Comparison of ENCODE assay signal across 8 cellular contexts in genomic region chr4:17324431-17324830, GRCh38.
A peak's percentile ranks its signal among the peaks of the same experiment; 100 is the strongest.
DNase-seq lines count a peak whose midpoint lies in the region; ATAC-seq, FAIRE-seq and TF ChIP-seq lines count a peak whose summit lies in the region.

No MANE protein-coding gene starts in this region.

- peak in 6 of 7 experiments; percentile 30 to 60 (median 46) for DNase-seq in CD8-positive, alpha-beta T cell
- DNase-seq in SKM-1 treated with dmso at 0.1 percent for 144 hours (lab: John Stamatoyannopoulos, UW; ENCODE audit: unreplicated experiment) (peak; percentile 48), astrocyte (ENCODE audit: low read depth) (peak; percentile 41), iPS DF 6.9 (ENCODE audit: low read depth, low spot score) (peak; percentile 18)
- peak; percentile 41 to 58 for DNase-seq in stimulated activated CD4-positive, alpha-beta T cell treated with anti-CD3 and anti-CD28 coated beads, Interleukin-2, amount 100 ng/mL, for 48 hours

- CTCF ChIA-PET in CD8-positive, alpha-beta T cell (lab: Charles Lee), result interaction anchor here (0.6 to 1.9 kb wide), 12 partner anchors 9 to 1296 kb away, joined by 3 to 18 read pairs (median 3); no protein-coding TSS in a partner anchor
- CTCF ChIA-PET in HEK293 (lab: Yijun Ruan, JAX), result interaction anchor here (0.6 to 1.7 kb wide), 26 partner anchors 9 to 1036 kb away, joined by 3 to 6 read pairs (median 4); no protein-coding TSS in a partner anchor

- intact Hi-C loops in CD8-positive, alpha-beta T cell (cut with DNase I, micrococcal nuclease), result loop anchor here (2.0 to 10.0 kb wide), 7 partner anchors 407 to 1298 kb away; partner anchors contain the start of gene TAPT1 (in 1 of the 2)

- peak; percentile 66 for ATAC-seq in CD8-positive, alpha-beta T cell
- no peak for ATAC-seq in GM21381 (IDR thresholded peaks at IDR 0.05; ENCODE audit: unreplicated experiment)
- ATAC-seq in HG03571 (IDR thresholded peaks at IDR 0.05; ENCODE audit: unreplicated experiment), result no peak

- peaks cover 4% of the 10 kb centered on the region for H3K4me1 ChIP-seq in CD8-positive, alpha-beta T cell (ENCODE audit: insufficient read depth, low read length)
- H3K4me1 ChIP-seq in HEK293 (ENCODE audit: control insufficient read depth, insufficient read depth, low read length) (no peaks in the 10 kb centered on the region), astrocyte (ENCODE audit: insufficient read depth, low read length) (peaks cover 8% of the 10 kb centered on the region), iPS DF 6.9 (ENCODE audit: control insufficient read depth, insufficient read depth, low read length) (no peaks in the 10 kb centered on the region)

- no peak overlapping the region for H3K4me3 ChIP-seq in CD8-positive, alpha-beta T cell (ENCODE audit: low read depth, low read length)
- H3K4me3 ChIP-seq in HEK293 (ENCODE audit: low read depth, low read length) (no peak overlapping the region), astrocyte (ENCODE audit: insufficient read depth, low read depth, low read length) (no peak overlapping the region), iPS DF 6.9 (ENCODE audit: low read length) (no peak overlapping the region)

- H3K27me3 ChIP-seq in CD8-positive, alpha-beta T cell (ENCODE audit: insufficient read depth, low read length), result no peaks in the 10 kb centered on the region
- no peaks in the 10 kb centered on the region for H3K27me3 ChIP-seq in astrocyte (ENCODE audit: insufficient read depth, low read length)
- H3K27me3 ChIP-seq in iPS DF 6.9 (ENCODE audit: control insufficient read depth, insufficient read depth, low read length), result no peaks in the 10 kb centered on the region

- peak overlapping the region; percentile 24 for H3K4me2 ChIP-seq in astrocyte (ENCODE audit: low read length)

- H3K27me3 Mint-ChIP-seq in CD8-positive, alpha-beta T cell (ENCODE audit: low read depth), result no peaks in the 10 kb centered on the region
- no peaks in the 10 kb centered on the region for H3K27me3 Mint-ChIP-seq in astrocyte (ENCODE audit: low read depth, unreplicated experiment)

- WGBS in iPS DF 6.9 (ENCODE audit: insufficient coverage, insufficient read length), result no CpG with 5 or more reads among the region's 11 CpGs

- H3K4me1 Mint-ChIP-seq in CD8-positive, alpha-beta T cell (ENCODE audit: low read depth), result peaks cover 11% of the 10 kb centered on the region
- peaks cover 5% of the 10 kb centered on the region for H3K4me1 Mint-ChIP-seq in astrocyte (ENCODE audit: low read depth, unreplicated experiment)

- no peaks in the 10 kb centered on the region for H3K9me3 ChIP-seq in CD8-positive, alpha-beta T cell (ENCODE audit: low read length)
- H3K9me3 ChIP-seq in HEK293 (ENCODE audit: control insufficient read depth, insufficient read depth, low read depth, low read length) (no peaks in the 10 kb centered on the region), astrocyte (ENCODE audit: insufficient read depth, low read depth, low read length) (peaks cover 9% of the 10 kb centered on the region), iPS DF 6.9 (ENCODE audit: control insufficient read depth, insufficient read depth, low read length) (no peaks in the 10 kb centered on the region)

- FAIRE-seq in astrocyte (lab: Jason Lieb, UNC), result peak; percentile 73

- H3K36me3 Mint-ChIP-seq in CD8-positive, alpha-beta T cell, result no peaks in the 10 kb centered on the region
- H3K36me3 Mint-ChIP-seq in astrocyte (ENCODE audit: low read depth, unreplicated experiment), result peaks cover 5% of the 10 kb centered on the region

- TF ChIP-seq CTCF in CD8-positive, alpha-beta T cell (IDR thresholded peaks at IDR 0.05), result peak; percentile 61
- no peak for TF ChIP-seq CTCF in HEK293 (tag by site-specific recombination; IDR thresholded peaks at IDR 0.05)
- peak; percentile 64 for TF ChIP-seq CTCF in astrocyte (IDR thresholded peaks at IDR 0.05; ENCODE audit: insufficient read depth, low read depth, low read length)

- no peaks in the 10 kb centered on the region for H3K36me3 ChIP-seq in CD8-positive, alpha-beta T cell (ENCODE audit: insufficient read depth, low read length)
- H3K36me3 ChIP-seq in HEK293 (ENCODE audit: control insufficient read depth in 2 of 2, insufficient read depth in 1 of 2, low read length in 2 of 2) (no peaks in the 10 kb centered on the region), astrocyte (ENCODE audit: insufficient read depth, low read length) (no peaks in the 10 kb centered on the region), iPS DF 6.9 (ENCODE audit: control insufficient read depth, insufficient read depth, low read length) (no peaks in the 10 kb centered on the region)

- H3K27ac ChIP-seq in CD8-positive, alpha-beta T cell (ENCODE audit: low read depth, low read length), result no peak overlapping the region
- no peak overlapping the region for H3K27ac ChIP-seq in HEK293 (ENCODE audit: extremely low read depth, low read depth, low read length)
- no peak overlapping the region for H3K27ac ChIP-seq in astrocyte (ENCODE audit: low read depth, low read length)
- H3K27ac ChIP-seq in iPS DF 6.9 (ENCODE audit: low read length), result no peak overlapping the region

- POLR2A ChIA-PET in CD8-positive, alpha-beta T cell (lab: Charles Lee), result interaction anchor here (1.1 kb wide), 1 partner anchor 16 kb away, joined by 3 read pairs; no protein-coding TSS in a partner anchor
- POLR2A ChIA-PET in HEK293 (lab: Yijun Ruan, JAX), result interaction anchor here (0.7 kb wide), 1 partner anchor 531 kb away, joined by 3 read pairs; no protein-coding TSS in a partner anchor

- H3K79me2 ChIP-seq in astrocyte (ENCODE audit: insufficient read depth, low read length), result no peaks in the 10 kb centered on the region

- H2AFZ ChIP-seq in astrocyte (ENCODE audit: low read depth, low read length), result no peak overlapping the region

- no peak overlapping the region for H3K27ac Mint-ChIP-seq in CD8-positive, alpha-beta T cell
- H3K27ac Mint-ChIP-seq in astrocyte (ENCODE audit: unreplicated experiment), result no peak overlapping the region

- no peaks in the 10 kb centered on the region for H3K9me3 Mint-ChIP-seq in CD8-positive, alpha-beta T cell
- peaks cover 23% of the 10 kb centered on the region for H3K9me3 Mint-ChIP-seq in astrocyte (ENCODE audit: unreplicated experiment)

- no peak overlapping the region for H3K9ac ChIP-seq in astrocyte (ENCODE audit: low read length)

- H3K4me3 Mint-ChIP-seq in CD8-positive, alpha-beta T cell, result peak overlapping the region; percentile 56
- H3K4me3 Mint-ChIP-seq in astrocyte (ENCODE audit: unreplicated experiment), result no peak overlapping the region

- H4K20me1 ChIP-seq in astrocyte (ENCODE audit: insufficient read depth, low read length), result no peaks in the 10 kb centered on the region

TF ChIP-seq in HEK293, 187 proteins besides CTCF, POLR2A, EP300 and RAD21:
- TF ChIP-seq ZFHX2 (tag by site-specific recombination; conservative IDR thresholded peaks at IDR 0.05) (no peak), SP7 (tag by site-specific recombination; IDR thresholded peaks at IDR 0.05) (no peak), ZNF654 (tag by site-specific recombination; IDR thresholded peaks at IDR 0.05; ENCODE audit: low read depth) (peak; percentile 60), ZNF518A (tag by site-specific recombination; conservative IDR thresholded peaks at IDR 0.05; ENCODE audit: low read depth) (no peak), ZBTB44 (tag by site-specific recombination; IDR thresholded peaks at IDR 0.05) (no peak)
TF ChIP-seq in HEK293: peak in this region for 1.
